ENCODE assay signal across 1 cellular context in the genomic region with DNA sequence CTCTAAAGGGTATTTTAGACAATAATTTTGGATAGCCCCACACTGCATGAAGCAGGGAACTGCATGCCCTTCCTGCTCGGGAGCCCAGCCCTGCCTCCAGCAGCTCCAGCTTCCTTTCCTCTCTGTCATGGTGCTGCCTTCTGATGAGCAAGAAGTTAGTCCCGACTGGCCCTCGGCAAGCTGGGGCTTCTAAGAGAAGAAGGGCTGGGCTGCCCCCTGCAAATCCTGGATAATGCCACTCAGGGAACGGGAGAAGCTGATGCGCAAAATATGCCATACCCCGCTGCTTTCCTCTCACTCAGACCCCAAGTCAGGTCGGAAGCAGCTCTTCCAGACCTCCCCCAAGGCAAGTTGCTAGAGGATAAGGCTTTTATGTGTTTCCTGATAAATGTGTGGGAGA.
TF ChIP-seq lines count a peak whose summit lies in the region.

No MANE protein-coding gene starts in this region.

TF ChIP-seq in IMR-90, 13 proteins besides CTCF, POLR2A, EP300 and RAD21 (continued from another document):
- TF ChIP-seq, protein P1, sequence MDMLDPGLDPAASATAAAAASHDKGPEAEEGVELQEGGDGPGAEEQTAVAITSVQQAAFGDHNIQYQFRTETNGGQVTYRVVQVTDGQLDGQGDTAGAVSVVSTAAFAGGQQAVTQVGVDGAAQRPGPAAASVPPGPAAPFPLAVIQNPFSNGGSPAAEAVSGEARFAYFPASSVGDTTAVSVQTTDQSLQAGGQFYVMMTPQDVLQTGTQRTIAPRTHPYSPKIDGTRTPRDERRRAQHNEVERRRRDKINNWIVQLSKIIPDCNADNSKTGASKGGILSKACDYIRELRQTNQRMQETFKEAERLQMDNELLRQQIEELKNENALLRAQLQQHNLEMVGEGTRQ (IDR thresholded peaks at IDR 0.05; ENCODE audit: low read depth, low read length), result no peak
- no peak for TF ChIP-seq SMC3 (IDR thresholded peaks at IDR 0.05; ENCODE audit: low read depth, low read length)
- TF ChIP-seq MAFK (IDR thresholded peaks at IDR 0.05; ENCODE audit: low read depth, low read length), result no peak
- TF ChIP-seq CHD1 (IDR thresholded peaks at IDR 0.05; ENCODE audit: low read depth, low read length), result no peak
- TF ChIP-seq CEBPB (IDR thresholded peaks at IDR 0.05; ENCODE audit: low read depth, low read length), result no peak
- no peak for TF ChIP-seq MAZ (IDR thresholded peaks at IDR 0.05; ENCODE audit: borderline replicate concordance, low read depth, low read length)
- TF ChIP-seq RCOR1 (IDR thresholded peaks at IDR 0.05; ENCODE audit: insufficient replicate concordance, low read length), result no peak
- TF ChIP-seq NFE2L2 (IDR thresholded peaks at IDR 0.05; ENCODE audit: low read depth, low read length), result no peak
- no peak for TF ChIP-seq RFX5 (IDR thresholded peaks at IDR 0.05; ENCODE audit: low read depth, low read length)
- no peak for TF ChIP-seq BHLHE40 (IDR thresholded peaks at IDR 0.05; ENCODE audit: low read depth, low read length)
- TF ChIP-seq FOS (IDR thresholded peaks at IDR 0.05; ENCODE audit: low read depth, low read length), result no peak
- TF ChIP-seq, protein P2, sequence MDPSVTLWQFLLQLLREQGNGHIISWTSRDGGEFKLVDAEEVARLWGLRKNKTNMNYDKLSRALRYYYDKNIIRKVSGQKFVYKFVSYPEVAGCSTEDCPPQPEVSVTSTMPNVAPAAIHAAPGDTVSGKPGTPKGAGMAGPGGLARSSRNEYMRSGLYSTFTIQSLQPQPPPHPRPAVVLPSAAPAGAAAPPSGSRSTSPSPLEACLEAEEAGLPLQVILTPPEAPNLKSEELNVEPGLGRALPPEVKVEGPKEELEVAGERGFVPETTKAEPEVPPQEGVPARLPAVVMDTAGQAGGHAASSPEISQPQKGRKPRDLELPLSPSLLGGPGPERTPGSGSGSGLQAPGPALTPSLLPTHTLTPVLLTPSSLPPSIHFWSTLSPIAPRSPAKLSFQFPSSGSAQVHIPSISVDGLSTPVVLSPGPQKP (IDR thresholded peaks at IDR 0.05; ENCODE audit: borderline replicate concordance, low read depth, low read length), result no peak
TF ChIP-seq in IMR-90: peak in this region for 0.
